In genomic region chrX:71365876-71366673, GRCh38 we compare ENCODE assay signal across 1 cellular context.
A peak's percentile ranks its signal among the peaks of the same experiment; 100 is the strongest.
TF ChIP-seq lines count a peak whose summit lies in the region.

Gene TAF1, plus strand, starts transcription at chrX:71366357. Its CDS starts 18 bp downstream, at chrX:71366375.

TF ChIP-seq in K562, 482 proteins besides CTCF, POLR2A, EP300 and RAD21 (continued from another document and continues in another):
- TF ChIP-seq ZNF592 (IDR thresholded peaks at IDR 0.05): no peak
- peak; percentile 80 for TF ChIP-seq ZBTB40 (IDR thresholded peaks at IDR 0.05)
- no peak for TF ChIP-seq ZBTB40 (CRISPR knock-in tag; IDR thresholded peaks at IDR 0.05)
- TF ChIP-seq E2F1 (CRISPR knock-in tag; IDR thresholded peaks at IDR 0.05): no peak
- TF ChIP-seq ZNF175 (CRISPR knock-in tag; IDR thresholded peaks at IDR 0.05; ENCODE audit: low read depth): 0 out of 2 replicates have a peak, but pooled peaks have one; percentile 12
- TF ChIP-seq CXXC5 (CRISPR knock-in tag; IDR thresholded peaks at IDR 0.05): peak; percentile 86
- TF ChIP-seq IRF9 (tag; IDR thresholded peaks at IDR 0.05): no peak
- peak; percentile 44; the same call in 1 of the 2 replicates for TF ChIP-seq EGR1 (conservative IDR thresholded peaks at IDR 0.05)
- no peak for TF ChIP-seq LEF1 (IDR thresholded peaks at IDR 0.05)
- no peak for TF ChIP-seq TCF7 (IDR thresholded peaks at IDR 0.05; ENCODE audit: borderline replicate concordance)
- no peak for TF ChIP-seq FOXJ3 (CRISPR knock-in tag; IDR thresholded peaks at IDR 0.05)
- 0 out of 2 replicates have a peak, but pooled peaks have one; percentile 19 for TF ChIP-seq FOXJ2 (tag; IDR thresholded peaks at IDR 0.05)
- TF ChIP-seq ILK (tag; IDR thresholded peaks at IDR 0.05; ENCODE audit: borderline replicate concordance, low read depth): no peak
- TF ChIP-seq NEUROD1 (IDR thresholded peaks at IDR 0.05; ENCODE audit: borderline replicate concordance, low read depth, low read length, partially characterized antibody): peak; percentile 68
- TF ChIP-seq SUPT5H (IDR thresholded peaks at IDR 0.05): no peak; the same call in 1 of the 2 replicates
- TF ChIP-seq E2F8 (IDR thresholded peaks at IDR 0.05; ENCODE audit: low read depth, partially characterized antibody): no peak
- peak; percentile 67 for TF ChIP-seq MAX (CRISPR knock-in tag; IDR thresholded peaks at IDR 0.05)
- TF ChIP-seq RAD51 (IDR thresholded peaks at IDR 0.05; ENCODE audit: borderline replicate concordance, low read depth): peak; percentile 96
- no peak for TF ChIP-seq FIP1L1 (IDR thresholded peaks at IDR 0.05; ENCODE audit: low read depth, low read length, poor library complexity, severe bottlenecking)
- TF ChIP-seq ETS1 (conservative IDR thresholded peaks at IDR 0.05; ENCODE audit: control insufficient read depth, low read depth, low read length): 0 out of 2 replicates have a peak, but pooled peaks have one; percentile 0
- 0 out of 2 replicates have a peak, but pooled peaks have one; percentile 10 for TF ChIP-seq ZNF766 (CRISPR knock-in tag; conservative IDR thresholded peaks at IDR 0.05)
- TF ChIP-seq U2AF2 (optimal IDR thresholded peaks at IDR 0.05; ENCODE audit: low read depth, low read length): no peak
- TF ChIP-seq SNIP1 (IDR thresholded peaks at IDR 0.05; ENCODE audit: low read depth): no peak
- peak; percentile 34; the same call in 1 of the 2 replicates for TF ChIP-seq PHF8 (IDR thresholded peaks at IDR 0.05; ENCODE audit: borderline replicate concordance, low read length)
- no peak for TF ChIP-seq SRSF1 (IDR thresholded peaks at IDR 0.05; ENCODE audit: low read depth, low read length)
- TF ChIP-seq RB1 (IDR thresholded peaks at IDR 0.05; ENCODE audit: low read depth): 0 out of 2 replicates have a peak, but pooled peaks have one; percentile 4
- TF ChIP-seq ESRRA (IDR thresholded peaks at IDR 0.05; ENCODE audit: borderline replicate concordance, low read depth): peak; percentile 21; the same call in 1 of the 2 replicates
- no peak for TF ChIP-seq HNRNPK (IDR thresholded peaks at IDR 0.05; ENCODE audit: low read depth, low read length, poor library complexity, severe bottlenecking)
- no peak for TF ChIP-seq ZNF324 (CRISPR knock-in tag; IDR thresholded peaks at IDR 0.05)
- TF ChIP-seq NR2C2 (CRISPR knock-in tag; IDR thresholded peaks at IDR 0.05): no peak
- TF ChIP-seq NR2C2 (tag; IDR thresholded peaks at IDR 0.05): peak; percentile 95
- no peak for TF ChIP-seq ZSCAN32 (CRISPR knock-in tag; IDR thresholded peaks at IDR 0.05)
- TF ChIP-seq XRCC4 (IDR thresholded peaks at IDR 0.05; ENCODE audit: extremely low read depth, insufficient read depth, insufficient read length): no peak
- TF ChIP-seq MITF (IDR thresholded peaks at IDR 0.05): 0 out of 2 replicates have a peak, but pooled peaks have one; percentile 61
- TF ChIP-seq POLR2AphosphoS5 (IDR thresholded peaks at IDR 0.05; ENCODE audit: control insufficient read depth, insufficient read depth, low read depth, low read length): peak; percentile 71
- TF ChIP-seq VEZF1 (CRISPR knock-in tag; IDR thresholded peaks at IDR 0.05): peak; percentile 100
